In the genomic region with DNA sequence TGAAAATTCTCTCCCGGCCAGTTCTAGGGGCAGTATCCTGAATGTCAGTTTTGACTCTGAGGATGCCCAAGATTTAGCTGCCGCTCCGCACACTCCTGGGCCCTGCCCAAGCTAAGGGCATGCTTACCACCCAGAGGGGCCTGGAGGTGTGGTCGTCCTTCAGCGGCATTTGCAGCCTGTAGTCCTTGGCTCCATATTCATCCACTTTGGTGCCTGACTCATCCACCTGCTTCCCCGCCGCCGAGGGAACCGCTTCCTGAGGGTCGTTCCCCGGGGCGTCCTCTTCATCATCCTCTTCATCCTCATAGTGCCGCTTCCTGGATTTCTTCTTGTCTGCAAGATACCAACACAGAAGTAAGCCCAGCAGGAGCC, we compare ENCODE assay signal across 8 cellular contexts. TPM values are rescaled to one million over a fixed set of nuclear protein-coding genes. Genes with fewer than 3 reads are reported as not detected.
DNase-seq lines count a peak whose midpoint lies in the region; ATAC-seq and TF ChIP-seq lines count a peak whose summit lies in the region.

No MANE protein-coding gene starts in this region.

- ATAC-seq in HG03159 (IDR thresholded peaks at IDR 0.05; ENCODE audit: unreplicated experiment): no peak

- no peak for TF ChIP-seq CTCF in mesothelial cell of epicardium (IDR thresholded peaks at IDR 0.05; ENCODE audit: unreplicated experiment)

- peak overlapping the region; percentile 79 for H3K4me3 Mint-ChIP-seq in dendritic cell treated with granulocyte-macrophage colony-stimulating factor and Interleukin-4, amounts not matched to agents 40 ng/mL and 50 ng/mL, for 4 days
- peak overlapping the region; percentile 89 for H3K4me3 Mint-ChIP-seq in mesothelial cell of epicardium

- peaks cover 51% of the 10 kb centered on the region for H3K36me3 ChIP-seq in NT2/D1 (ENCODE audit: insufficient read depth, insufficient read length, low read length)

- H3K27ac Mint-ChIP-seq in dendritic cell treated with granulocyte-macrophage colony-stimulating factor and Interleukin-4, amounts not matched to agents 40 ng/mL and 50 ng/mL, for 4 days: peak overlapping the region; percentile 96
- H3K27ac Mint-ChIP-seq in mesothelial cell of epicardium: peak overlapping the region; percentile 97

- peak overlapping the region; percentile 96 for H3K4me3 ChIP-seq in NT2/D1 (ENCODE audit: insufficient read length, low read depth)

- H3K9me3 Mint-ChIP-seq in dendritic cell treated with granulocyte-macrophage colony-stimulating factor and Interleukin-4, amounts not matched to agents 40 ng/mL and 50 ng/mL, for 4 days: no peaks in the 10 kb centered on the region
- no peaks in the 10 kb centered on the region for H3K9me3 Mint-ChIP-seq in mesothelial cell of epicardium

- H3K4me1 ChIP-seq in NT2/D1 (ENCODE audit: insufficient read depth, insufficient read length): no peaks in the 10 kb centered on the region

- H3K36me3 Mint-ChIP-seq in dendritic cell treated with granulocyte-macrophage colony-stimulating factor and Interleukin-4, amounts not matched to agents 40 ng/mL and 50 ng/mL, for 4 days (ENCODE audit: low read depth): peaks cover 59% of the 10 kb centered on the region
- H3K36me3 Mint-ChIP-seq in mesothelial cell of epicardium: peaks cover 26% of the 10 kb centered on the region

- no peaks in the 10 kb centered on the region for H3K27me3 ChIP-seq in NT2/D1 (ENCODE audit: insufficient read depth, insufficient read length)

- peak overlapping the region; percentile 97 for H3K9ac ChIP-seq in NT2/D1 (ENCODE audit: insufficient read length, low read depth)

- no peaks in the 10 kb centered on the region for H3K9me3 ChIP-seq in NT2/D1 (ENCODE audit: insufficient read depth, low read length)

- no peaks in the 10 kb centered on the region for H3K27me3 Mint-ChIP-seq in dendritic cell treated with granulocyte-macrophage colony-stimulating factor and Interleukin-4, amounts not matched to agents 40 ng/mL and 50 ng/mL, for 4 days
- no peaks in the 10 kb centered on the region for H3K27me3 Mint-ChIP-seq in mesothelial cell of epicardium (ENCODE audit: low read depth)

- intact Hi-C loops in dendritic cell treated with granulocyte-macrophage colony-stimulating factor and Interleukin-4, amounts not matched to agents 40 ng/mL and 50 ng/mL, for 4 days (cut with micrococcal nuclease): no loop called here

- peak; percentile 7 for DNase-seq in SIG-M5 treated with dmso at 0.1 percent for 504 hours (lab: John Stamatoyannopoulos, UW; ENCODE audit: unreplicated experiment)
- DNase-seq in SIG-M5 (lab: John Stamatoyannopoulos, UW): no peak
- no peak for DNase-seq in NT2/D1 (ENCODE audit: low read depth, low spot score)
- no peak for DNase-seq in mesothelial cell of epicardium (ENCODE audit: low spot score in 2 of 2, unreplicated experiment in 2 of 2)
- DNase-seq in AML-193 (lab: John Stamatoyannopoulos, UW): no peak
- no peak for DNase-seq in effector CD4-positive, alpha-beta T cell

- H3K4me1 Mint-ChIP-seq in dendritic cell treated with granulocyte-macrophage colony-stimulating factor and Interleukin-4, amounts not matched to agents 40 ng/mL and 50 ng/mL, for 4 days (ENCODE audit: low read depth): peaks cover 28% of the 10 kb centered on the region
- H3K4me1 Mint-ChIP-seq in mesothelial cell of epicardium: peaks cover 21% of the 10 kb centered on the region

RNA-seq across cellular contexts. Expression of a gene that starts 0.6 kb away (rescaled TPM):
- total RNA-seq in mesothelial cell of epicardium: 60.6 to 62.6 TPM (median 62.0 TPM) in 3 replicates
